ENCODE assay signal across 1 cellular context in genomic region chr9:137236238-137236935, GRCh38.
TF ChIP-seq lines count a peak whose summit lies in the region.

No MANE protein-coding gene starts in this region.

TF ChIP-seq in GM12878, 131 proteins besides CTCF, POLR2A, EP300 and RAD21 (continued from another document):
- TF ChIP-seq ZNF592 (IDR thresholded peaks at IDR 0.05) (peak; percentile 95), EGR1 (IDR thresholded peaks at IDR 0.05; ENCODE audit: borderline replicate concordance in 1 of 2, low read depth in 2 of 2, low read length in 2 of 2) (peak in 1 of 2 experiments; percentile 84; a peak in 2 of 3 replicates), MTA2 (IDR thresholded peaks at IDR 0.05; ENCODE audit: low read depth) (peak; percentile 68; the same call in 1 of the 2 replicates), MEF2B (IDR thresholded peaks at IDR 0.05; ENCODE audit: partially characterized antibody, poor library complexity, severe bottlenecking) (peak; percentile 80), PRDM15 (CRISPR knock-in tag; IDR thresholded peaks at IDR 0.05) (no peak), E2F8 (IDR thresholded peaks at IDR 0.05; ENCODE audit: low read depth, partially characterized antibody) (no peak), STAT3 (IDR thresholded peaks at IDR 0.05; ENCODE audit: low read depth, low read length) (no peak)
